In the genomic region with DNA sequence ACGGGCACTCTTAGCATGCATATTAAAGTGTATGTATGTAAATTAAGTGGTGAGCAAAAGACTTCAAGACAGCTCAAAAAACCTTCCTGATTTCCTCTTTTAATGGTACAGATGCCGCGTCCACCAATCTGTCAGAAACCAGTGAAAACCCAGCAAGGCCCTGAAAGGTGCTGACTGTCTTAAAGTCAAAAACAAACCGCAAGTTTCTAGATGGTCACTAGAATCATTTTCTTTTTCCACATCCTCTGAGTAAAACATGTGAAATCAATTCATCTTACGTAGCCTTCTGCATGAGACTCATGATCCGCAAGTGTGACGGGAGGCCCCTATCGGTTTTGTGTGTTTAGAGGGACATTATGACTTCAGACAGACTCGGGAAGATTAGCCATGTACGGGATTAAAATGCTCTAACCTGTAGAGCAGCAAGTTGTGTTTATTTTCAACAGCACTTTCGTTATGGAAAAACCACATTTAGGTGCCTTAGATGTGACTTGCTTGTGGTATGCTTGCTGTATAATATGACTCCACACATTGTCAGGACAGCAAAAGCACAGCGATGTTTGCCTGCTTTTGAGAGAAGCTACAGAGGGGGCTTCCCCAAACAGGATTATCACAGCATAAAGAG, we compare ENCODE assay signal across 9 cellular contexts.
DNase-seq lines count a peak whose midpoint lies in the region; ATAC-seq and TF ChIP-seq lines count a peak whose summit lies in the region.
"Had no signal": no experiment of that assay in that cellular context is flagged by ENCODE, and none has a peak within 500 bp of the region (broad histone marks: within the 10 kb centered on the region; RNA-seq: fewer than 3 reads in every experiment).

No MANE protein-coding gene starts in this region.

- H3K27me3 ChIP-seq in naive thymus-derived CD4-positive, alpha-beta T cell (ENCODE audit: control insufficient read depth in 2 of 2, insufficient read depth in 2 of 2, low read length in 2 of 2): no peaks in the 10 kb centered on the region
- no peaks in the 10 kb centered on the region for H3K27me3 ChIP-seq in hepatocyte
- H3K27me3 ChIP-seq in BE2C: no peaks in the 10 kb centered on the region

- peaks cover 23% of the 10 kb centered on the region for H3K36me3 Mint-ChIP-seq in activated CD4-positive, alpha-beta T cell treated with anti-CD3 and anti-CD28 coated beads, Interleukin-2, amount 10 ng/mL, durations not matched to agents 7 days and 5 days (ENCODE audit: low read depth)
- peaks cover 7 to 63% (median 17%) of the 10 kb centered on the region in 5 donors for H3K36me3 Mint-ChIP-seq in naive thymus-derived CD4-positive, alpha-beta T cell

- no peaks in the 10 kb centered on the region for H3K79me2 ChIP-seq in hepatocyte

- no peak for TF ChIP-seq CTCF in hepatocyte (IDR thresholded peaks at IDR 0.05; ENCODE audit: poor library complexity)
- no peak for TF ChIP-seq CTCF in BE2C (IDR thresholded peaks at IDR 0.05; ENCODE audit: low read depth, low read length)

- peaks cover 24% of the 10 kb centered on the region for H3K4me1 Mint-ChIP-seq in activated CD4-positive, alpha-beta T cell treated with anti-CD3 and anti-CD28 coated beads, Interleukin-2, amount 10 ng/mL, durations not matched to agents 7 days and 5 days
- H3K4me1 Mint-ChIP-seq in naive thymus-derived CD4-positive, alpha-beta T cell: peaks cover 21 to 96% (median 56%) of the 10 kb centered on the region in 7 donors

- no peaks in the 10 kb centered on the region for H3K9me2 ChIP-seq in hepatocyte (replicated peaks; ENCODE audit: insufficient read depth)

- no peak overlapping the region for H3K4me3 Mint-ChIP-seq in activated CD4-positive, alpha-beta T cell treated with anti-CD3 and anti-CD28 coated beads, Interleukin-2, amount 10 ng/mL, durations not matched to agents 7 days and 5 days
- H3K4me3 Mint-ChIP-seq in naive thymus-derived CD4-positive, alpha-beta T cell: peak overlapping the region in 9 of 10 donors; percentile 2 to 68 (median 40)

- no peak overlapping the region for H3K4me2 ChIP-seq in hepatocyte

- no peak overlapping the region for H3K4me3 ChIP-seq in naive thymus-derived CD4-positive, alpha-beta T cell (ENCODE audit: low read length)
- H3K4me3 ChIP-seq in hepatocyte: no peak overlapping the region
- H3K4me3 ChIP-seq in BE2C (ENCODE audit: low read depth, low read length): no peak overlapping the region

- CTCF ChIA-PET in activated CD4-positive, alpha-beta T cell treated with anti-CD3 and anti-CD28 coated beads, Interleukin-2, amount 10 ng/mL, durations not matched to agents 7 days and 5 days (lab: Charles Lee): interaction anchor here (0.7 kb wide), 1 partner anchor 15 kb away, joined by 3 read pairs; no protein-coding TSS in a partner anchor
- CTCF ChIA-PET in naive thymus-derived CD4-positive, alpha-beta T cell (lab: Charles Lee): no interaction called here

- peak overlapping the region; percentile 36 for H3K27ac Mint-ChIP-seq in activated CD4-positive, alpha-beta T cell treated with anti-CD3 and anti-CD28 coated beads, Interleukin-2, amount 10 ng/mL, durations not matched to agents 7 days and 5 days
- peak overlapping the region; percentile 31 to 84 (median 68) for H3K27ac Mint-ChIP-seq in naive thymus-derived CD4-positive, alpha-beta T cell

- no peak overlapping the region for H2AFZ ChIP-seq in hepatocyte

- H3K27me3 Mint-ChIP-seq in activated CD4-positive, alpha-beta T cell treated with anti-CD3 and anti-CD28 coated beads, Interleukin-2, amount 10 ng/mL, durations not matched to agents 7 days and 5 days: no peaks in the 10 kb centered on the region
- H3K27me3 Mint-ChIP-seq in naive thymus-derived CD4-positive, alpha-beta T cell: no peaks in the 10 kb centered on the region

- no peaks in the 10 kb centered on the region for H3K36me3 ChIP-seq in naive thymus-derived CD4-positive, alpha-beta T cell (ENCODE audit: control insufficient read depth in 2 of 3, insufficient read depth in 3 of 3, low read length in 3 of 3)
- H3K36me3 ChIP-seq in hepatocyte (replicated peaks; ENCODE audit: insufficient read depth, low read depth) (no peaks in the 10 kb centered on the region), BE2C (no peaks in the 10 kb centered on the region)

- ATAC-seq in GM21619 (IDR thresholded peaks at IDR 0.05; ENCODE audit: unreplicated experiment) (peak; percentile 92), HG03442 (IDR thresholded peaks at IDR 0.05; ENCODE audit: unreplicated experiment) (peak; percentile 90)
- peak; percentile 49 for ATAC-seq in naive thymus-derived CD4-positive, alpha-beta T cell

- no peaks in the 10 kb centered on the region for H3K9me3 ChIP-seq in naive thymus-derived CD4-positive, alpha-beta T cell (ENCODE audit: control insufficient read depth in 2 of 3, low read length in 3 of 3)
- H3K9me3 ChIP-seq in hepatocyte (ENCODE audit: low read depth) (no peaks in the 10 kb centered on the region), BE2C (no peaks in the 10 kb centered on the region)

- DNase-seq in activated CD4-positive, alpha-beta T cell treated with anti-CD3 and anti-CD28 coated beads, Interleukin-2, amount 10 ng/mL, durations not matched to agents 7 days and 5 days: peak; percentile 15
- DNase-seq in activated CD4-positive, alpha-beta T cell treated with anti-CD3 and anti-CD28 coated beads for 4 hours: no peak
- peak in 3 of 9 donors; percentile 8 to 50 (median 36) for DNase-seq in naive thymus-derived CD4-positive, alpha-beta T cell
- DNase-seq in hepatocyte (ENCODE audit: low spot score) (no peak), posterior vena cava (ENCODE audit: low spot score) (no peak), BE2C (no peak)
- DNase-seq: ACHN had no signal

- WGBS in hepatocyte (ENCODE audit: low lambda C conversion rate, missing lambda C conversion rate): 79% methylated on average over 12 of the region's 12 CpGs

- peak overlapping the region; percentile 35 for H3K27ac ChIP-seq in naive thymus-derived CD4-positive, alpha-beta T cell (ENCODE audit: low read depth, low read length)
- H3K27ac ChIP-seq in hepatocyte: no peak overlapping the region

- no peaks in the 10 kb centered on the region for H3K9me3 Mint-ChIP-seq in activated CD4-positive, alpha-beta T cell treated with anti-CD3 and anti-CD28 coated beads, Interleukin-2, amount 10 ng/mL, durations not matched to agents 7 days and 5 days
- H3K9me3 Mint-ChIP-seq in naive thymus-derived CD4-positive, alpha-beta T cell: peaks cover 0 to 1% (median 0%) of the 10 kb centered on the region in 11 donors

- POLR2A ChIA-PET in activated CD4-positive, alpha-beta T cell treated with anti-CD3 and anti-CD28 coated beads, Interleukin-2, amount 10 ng/mL, durations not matched to agents 7 days and 5 days (lab: Charles Lee): no interaction called here
- POLR2A ChIA-PET in naive thymus-derived CD4-positive, alpha-beta T cell (lab: Charles Lee): no interaction called here

- peaks cover 0 to 8% of the 10 kb centered on the region in 2 donors for H3K4me1 ChIP-seq in naive thymus-derived CD4-positive, alpha-beta T cell (ENCODE audit: control insufficient read depth in 2 of 2, insufficient read depth in 2 of 2, low read length in 2 of 2)
- H3K4me1 ChIP-seq in hepatocyte (ENCODE audit: insufficient read depth) (no peaks in the 10 kb centered on the region), BE2C (no peaks in the 10 kb centered on the region)

- no peaks in the 10 kb centered on the region for H4K20me1 ChIP-seq in hepatocyte (ENCODE audit: insufficient read depth, poor library complexity, severe bottlenecking)

- intact Hi-C loops in naive thymus-derived CD4-positive, alpha-beta T cell (cut with micrococcal nuclease): loop anchor here in 1 of 2 donors (2.0 kb wide), 1 partner anchor 25 kb away; no protein-coding TSS in a partner anchor
- intact Hi-C loops in posterior vena cava (cut with DNase I): no loop called here
